Comparison of ENCODE assay signal across 1 cellular context in genomic region chr6:45486739-45487138, GRCh38.
TF ChIP-seq lines count a peak whose summit lies in the region.

No MANE protein-coding gene starts in this region.

TF ChIP-seq in HepG2, 621 proteins besides CTCF, POLR2A, EP300 and RAD21 (continued from another document):
- TF ChIP-seq GMEB1 (CRISPR knock-in tag; IDR thresholded peaks at IDR 0.05; ENCODE audit: borderline replicate concordance), result no peak
- no peak for TF ChIP-seq ZNF362 (CRISPR knock-in tag; IDR thresholded peaks at IDR 0.05; ENCODE audit: borderline replicate concordance)
- TF ChIP-seq RNF219 (CRISPR knock-in tag; IDR thresholded peaks at IDR 0.05), result no peak
- TF ChIP-seq ARID4A (CRISPR knock-in tag; IDR thresholded peaks at IDR 0.05; ENCODE audit: borderline replicate concordance), result no peak
- no peak for TF ChIP-seq MLX (CRISPR knock-in tag; IDR thresholded peaks at IDR 0.05)
